Comparison of ENCODE assay signal across 17 cellular contexts in genomic region chr2:53150146-53150545, GRCh38.
DNase-seq lines count a peak whose midpoint lies in the region; ATAC-seq, FAIRE-seq and TF ChIP-seq lines count a peak whose summit lies in the region.
"Had no signal": no experiment of that assay in that cellular context is flagged by ENCODE, and none has a peak within 500 bp of the region (broad histone marks: within the 10 kb centered on the region; RNA-seq: fewer than 3 reads in every experiment).

No MANE protein-coding gene starts in this region.

- no peaks in the 10 kb centered on the region for H3K9me3 Mint-ChIP-seq in nephron progenitor cell
- H3K9me3 Mint-ChIP-seq: GM23338 had no signal

- no peak for TF ChIP-seq CTCF in nephron progenitor cell (IDR thresholded peaks at IDR 0.05)

- H3K9me3 ChIP-seq in T-helper 17 cell (ENCODE audit: control insufficient read depth, low read length, poor library complexity, severe bottlenecking), result no peaks in the 10 kb centered on the region

- no peak overlapping the region for H3K27ac ChIP-seq in substantia nigra (ENCODE audit: low read depth, low read length, poor library complexity, severe bottlenecking)
- H3K27ac ChIP-seq: C4-2B, HL-60 had no signal

- ATAC-seq in GM18511 (IDR thresholded peaks at IDR 0.05; ENCODE audit: unreplicated experiment), result peak; percentile 69
- no peak for ATAC-seq in T-helper 17 cell
- ATAC-seq: GM12878, GM23338 had no signal

- DNase-seq in RCC 7860 (ENCODE audit: low spot score) (no peak), kidney glomerular epithelial cell (lab: John Stamatoyannopoulos, UW) (peak; percentile 14), nephron progenitor cell (no peak), T-helper 17 cell (no peak), substantia nigra (lab: John Stamatoyannopoulos, UW) (no peak)
- DNase-seq in stimulated activated CD4-positive, alpha-beta T cell treated with anti-CD3 and anti-CD28 coated beads, Interleukin-1b, Interleukin-23, amount 100 ng/mL, for 48 hours, result no peak
- DNase-seq: CD4-positive, alpha-beta T cell; DMS153; DND-41; EL; HCEC 1CT had no signal

- no peak overlapping the region for H3K4me3 Mint-ChIP-seq in nephron progenitor cell
- H3K4me3 Mint-ChIP-seq in T-helper 17 cell, result no peak overlapping the region
- H3K4me3 Mint-ChIP-seq: CD4-positive, alpha-beta T cell; GM23338 had no signal

- peak; percentile 89 for FAIRE-seq in RCC 7860 (lab: Jason Lieb, UNC)
- FAIRE-seq: GM12878, H54 had no signal

- H3K27ac Mint-ChIP-seq in nephron progenitor cell (peak overlapping the region; percentile 47), T-helper 17 cell (no peak overlapping the region)
- H3K27ac Mint-ChIP-seq: CD4-positive, alpha-beta T cell; GM23338 had no signal

- peaks cover 18% of the 10 kb centered on the region for H3K4me1 Mint-ChIP-seq in nephron progenitor cell
- H3K4me1 Mint-ChIP-seq in T-helper 17 cell, result no peaks in the 10 kb centered on the region

- H3K36me3 Mint-ChIP-seq in nephron progenitor cell (ENCODE audit: low read depth), result no peaks in the 10 kb centered on the region
- no peaks in the 10 kb centered on the region for H3K36me3 Mint-ChIP-seq in T-helper 17 cell (ENCODE audit: low read depth)

- H3K27me3 Mint-ChIP-seq in nephron progenitor cell (ENCODE audit: low read depth, poor library complexity), result no peaks in the 10 kb centered on the region
- no peaks in the 10 kb centered on the region for H3K27me3 Mint-ChIP-seq in T-helper 17 cell
- H3K27me3 Mint-ChIP-seq: CD4-positive, alpha-beta T cell had no signal
